ENCODE assay signal across 10 cellular contexts in genomic region chr11:12410006-12410728, GRCh38. TPM values are rescaled to one million over a fixed set of nuclear protein-coding genes. Genes with fewer than 3 reads are reported as not detected.
DNase-seq lines count a peak whose midpoint lies in the region; ATAC-seq and TF ChIP-seq lines count a peak whose summit lies in the region.
"Had no signal": no experiment of that assay in that cellular context is flagged by ENCODE, and none has a peak within 500 bp of the region (broad histone marks: within the 10 kb centered on the region; RNA-seq: fewer than 3 reads in every experiment).

No MANE protein-coding gene starts in this region.

- no peak for TF ChIP-seq POLR2A in suprapubic skin (IDR thresholded peaks at IDR 0.05)

- H3K27ac ChIP-seq in suprapubic skin = peak overlapping the region; percentile 71
- H3K27ac ChIP-seq: BLaER1 had no signal

- H3K9ac ChIP-seq in adipocyte (ENCODE audit: low read length) = peak overlapping the region; percentile 88
- peak overlapping the region; percentile 47 for H3K9ac ChIP-seq in iPS-15b (ENCODE audit: low read depth, low read length)
- H3K9ac ChIP-seq: BLaER1 had no signal

- H3K27me3 ChIP-seq in adipocyte (replicated peaks; ENCODE audit: control insufficient read depth, insufficient read depth, low read length) = no peaks in the 10 kb centered on the region
- H3K27me3 ChIP-seq in iPS-15b (ENCODE audit: control insufficient read depth, insufficient read depth, low read length) = no peaks in the 10 kb centered on the region
- no peaks in the 10 kb centered on the region for H3K27me3 ChIP-seq in suprapubic skin
- H3K27me3 ChIP-seq: BLaER1 had no signal

- 49% methylated on average over 10 of the region's 10 CpGs for WGBS in suprapubic skin

- H3K9me3 ChIP-seq in adipocyte (ENCODE audit: control insufficient read depth, low read length) (no peaks in the 10 kb centered on the region), iPS-15b (ENCODE audit: control insufficient read depth, insufficient read depth, low read length) (no peaks in the 10 kb centered on the region), suprapubic skin (no peaks in the 10 kb centered on the region)
- H3K9me3 ChIP-seq: BLaER1 had no signal

- ATAC-seq in GM21526 (IDR thresholded peaks at IDR 0.05; ENCODE audit: low FRiP score, unreplicated experiment) (no peak), HG02759 (IDR thresholded peaks at IDR 0.05; ENCODE audit: unreplicated experiment) (no peak)

- TF ChIP-seq CTCF in suprapubic skin (IDR thresholded peaks at IDR 0.05) = no peak

- no peaks in the 10 kb centered on the region for H3K36me3 ChIP-seq in adipocyte (ENCODE audit: control insufficient read depth, insufficient read depth, low read length, severe bottlenecking)
- no peaks in the 10 kb centered on the region for H3K36me3 ChIP-seq in iPS-15b (ENCODE audit: control insufficient read depth, insufficient read depth, low read length)
- no peaks in the 10 kb centered on the region for H3K36me3 ChIP-seq in suprapubic skin
- H3K36me3 ChIP-seq: BLaER1 had no signal

- H3K4me3 ChIP-seq in adipocyte (ENCODE audit: low read length) = peak overlapping the region; percentile 36
- H3K4me3 ChIP-seq in iPS-15b (ENCODE audit: low read depth, low read length) = no peak overlapping the region
- peak overlapping the region; percentile 9 for H3K4me3 ChIP-seq in suprapubic skin
- H3K4me3 ChIP-seq: BLaER1 had no signal

- DNase-seq in NCI-H146 (lab: John Stamatoyannopoulos, UW) (peak; percentile 15), NCI-H146 treated with DMSO at 0.1 percent for 48 hours (lab: John Stamatoyannopoulos, UW; ENCODE audit: unreplicated experiment) (no peak), adipocyte (ENCODE audit: low read depth) (no peak), suprapubic skin (ENCODE audit: low spot score in 2 of 2) (no peak)
- no peak for DNase-seq in activated CD4-positive, alpha-beta T cell treated with anti-CD3 and anti-CD28 coated beads for 4 hours
- DNase-seq: activated CD4-positive, alpha-beta memory T cell treated with anti-CD3 and anti-CD28 coated beads, Interleukin-2, amount 10 ng/mL, durations not matched to agents 7 days and 5 days had no signal

- no peak for TF ChIP-seq EP300 in suprapubic skin (IDR thresholded peaks at IDR 0.05)

- H3K4me1 ChIP-seq in adipocyte (ENCODE audit: control insufficient read depth, insufficient read depth, low read length) (peaks cover 74% of the 10 kb centered on the region), iPS-15b (ENCODE audit: control insufficient read depth, insufficient read depth, low read length) (peaks cover 8% of the 10 kb centered on the region), suprapubic skin (peaks cover 58% of the 10 kb centered on the region)
- H3K4me1 ChIP-seq: BLaER1 had no signal

RNA-seq across cellular contexts. Expression of gene PARVA, which starts 32.8 kb away (rescaled TPM):
- total RNA-seq in suprapubic skin = 10 to 100 TPM; 16.7 to 26.2 (median 21.4) TPM
